In genomic region chr17:63854709-63855108, GRCh38 we compare ENCODE assay signal across 1 cellular context.
A peak's percentile ranks its signal among the peaks of the same experiment; 100 is the strongest.
TF ChIP-seq lines count a peak whose summit lies in the region.

No MANE protein-coding gene starts in this region.

TF ChIP-seq in HepG2, 621 proteins besides CTCF, POLR2A, EP300 and RAD21 (continued from another document):
- no peak for TF ChIP-seq CHD4 (IDR thresholded peaks at IDR 0.05; ENCODE audit: borderline replicate concordance, low read length)
- TF ChIP-seq RFXANK (CRISPR knock-in tag; IDR thresholded peaks at IDR 0.05), result no peak
- no peak for TF ChIP-seq ZNF224 (CRISPR knock-in tag; IDR thresholded peaks at IDR 0.05)
- no peak for TF ChIP-seq ZNF766 (CRISPR knock-in tag; IDR thresholded peaks at IDR 0.05; ENCODE audit: borderline replicate concordance)
- TF ChIP-seq GABPB1 (CRISPR knock-in tag; IDR thresholded peaks at IDR 0.05), result no peak
- no peak for TF ChIP-seq MXD1 (CRISPR knock-in tag; IDR thresholded peaks at IDR 0.05)
- no peak for TF ChIP-seq NFIB (CRISPR knock-in tag; IDR thresholded peaks at IDR 0.05; ENCODE audit: borderline replicate concordance)
- TF ChIP-seq GATA4 (IDR thresholded peaks at IDR 0.05; ENCODE audit: borderline replicate concordance, low read depth), result no peak
- no peak for TF ChIP-seq BORCS8-MEF2B (CRISPR knock-in tag; IDR thresholded peaks at IDR 0.05)
- no peak for TF ChIP-seq AGO1 (IDR thresholded peaks at IDR 0.05; ENCODE audit: low read depth, low read length, poor library complexity, severe bottlenecking)
- no peak for TF ChIP-seq SAFB2 (CRISPR knock-in tag; IDR thresholded peaks at IDR 0.05; ENCODE audit: borderline replicate concordance, low read depth)
- peak; percentile 71; the same call in 1 of the 2 replicates for TF ChIP-seq DPF2 (CRISPR knock-in tag; IDR thresholded peaks at IDR 0.05; ENCODE audit: borderline replicate concordance, low read depth)
- no peak for TF ChIP-seq NR0B2 (CRISPR knock-in tag; IDR thresholded peaks at IDR 0.05)
- TF ChIP-seq NAIF1 (CRISPR knock-in tag; IDR thresholded peaks at IDR 0.05; ENCODE audit: borderline replicate concordance), result no peak
- TF ChIP-seq CBX2 (IDR thresholded peaks at IDR 0.05; ENCODE audit: low read depth, low read length), result no peak
- TF ChIP-seq CBX2 (CRISPR knock-in tag; IDR thresholded peaks at IDR 0.05; ENCODE audit: low read depth), result no peak
- no peak for TF ChIP-seq HNRNPLL (IDR thresholded peaks at IDR 0.05; ENCODE audit: low read depth, low read length, poor library complexity, severe bottlenecking)
- no peak; the same call in 1 of the 2 replicates for TF ChIP-seq ELF3 (CRISPR knock-in tag; IDR thresholded peaks at IDR 0.05)
- TF ChIP-seq RAD51 (IDR thresholded peaks at IDR 0.05; ENCODE audit: borderline replicate concordance), result no peak
- TF ChIP-seq ZFY (CRISPR knock-in tag; IDR thresholded peaks at IDR 0.05), result no peak
- TF ChIP-seq HIC2 (CRISPR knock-in tag; IDR thresholded peaks at IDR 0.05; ENCODE audit: low read depth), result no peak
- TF ChIP-seq ZNF121 (CRISPR knock-in tag; IDR thresholded peaks at IDR 0.05), result no peak
- TF ChIP-seq ZNF503 (CRISPR knock-in tag; IDR thresholded peaks at IDR 0.05), result 0 out of 2 replicates have a peak, but pooled peaks have one; percentile 19
- TF ChIP-seq ZNF333 (CRISPR knock-in tag; IDR thresholded peaks at IDR 0.05; ENCODE audit: borderline replicate concordance), result no peak
- no peak for TF ChIP-seq NRL (CRISPR knock-in tag; IDR thresholded peaks at IDR 0.05; ENCODE audit: borderline replicate concordance)
- no peak for TF ChIP-seq ATF5 (CRISPR knock-in tag; IDR thresholded peaks at IDR 0.05; ENCODE audit: low read depth)
- no peak for TF ChIP-seq SNAPC2 (CRISPR knock-in tag; IDR thresholded peaks at IDR 0.05)
- no peak for TF ChIP-seq MAFF (IDR thresholded peaks at IDR 0.05; ENCODE audit: low read depth, low read length)
- no peak for TF ChIP-seq RBM22 (optimal IDR thresholded peaks at IDR 0.05; ENCODE audit: low read length)
- no peak for TF ChIP-seq DDIT3 (CRISPR knock-in tag; IDR thresholded peaks at IDR 0.05)
- 0 out of 2 replicates have a peak, but pooled peaks have one; percentile 27 for TF ChIP-seq SOX5 (CRISPR knock-in tag; IDR thresholded peaks at IDR 0.05; ENCODE audit: borderline replicate concordance)
- TF ChIP-seq PRDM10 (CRISPR knock-in tag; IDR thresholded peaks at IDR 0.05; ENCODE audit: low read depth), result no peak
- no peak for TF ChIP-seq DRAP1 (CRISPR knock-in tag; IDR thresholded peaks at IDR 0.05)
- TF ChIP-seq ATF1 (CRISPR knock-in tag; IDR thresholded peaks at IDR 0.05), result no peak
- TF ChIP-seq TMF1 (CRISPR knock-in tag; IDR thresholded peaks at IDR 0.05; ENCODE audit: low read depth), result no peak
- TF ChIP-seq ZNF773 (CRISPR knock-in tag; IDR thresholded peaks at IDR 0.05; ENCODE audit: borderline replicate concordance), result no peak
- no peak for TF ChIP-seq ZNF205 (CRISPR knock-in tag; IDR thresholded peaks at IDR 0.05)
- no peak for TF ChIP-seq HMGXB3 (CRISPR knock-in tag; IDR thresholded peaks at IDR 0.05; ENCODE audit: borderline replicate concordance)
- no peak for TF ChIP-seq RELA (CRISPR knock-in tag; IDR thresholded peaks at IDR 0.05)
- TF ChIP-seq TP53 (CRISPR knock-in tag; conservative IDR thresholded peaks at IDR 0.05), result no peak
- TF ChIP-seq MATR3 (CRISPR knock-in tag; IDR thresholded peaks at IDR 0.05), result no peak
- no peak for TF ChIP-seq ZFP36L1 (CRISPR knock-in tag; IDR thresholded peaks at IDR 0.05)
- no peak for TF ChIP-seq ZFP1 (CRISPR knock-in tag; IDR thresholded peaks at IDR 0.05)
